In the genomic region with DNA sequence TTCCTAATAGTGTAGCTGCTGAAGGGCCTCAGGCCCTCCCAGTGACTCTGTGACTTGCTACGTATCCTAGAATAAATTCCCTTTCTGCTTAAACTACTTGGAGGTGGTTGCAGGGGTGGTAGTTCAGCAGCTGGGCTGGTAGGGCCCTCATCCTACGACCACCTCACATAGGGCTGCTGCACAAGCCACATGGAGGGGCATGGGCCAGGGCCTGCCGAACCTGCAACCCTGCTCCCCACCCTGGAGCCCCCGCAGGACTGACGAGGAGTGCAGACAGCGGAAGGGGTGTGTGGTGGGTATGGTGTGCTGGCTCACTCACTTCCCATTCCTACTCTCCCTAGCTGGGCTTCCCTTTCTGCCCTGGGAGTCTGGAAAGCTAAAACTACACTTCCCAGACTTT, we compare ENCODE assay signal across 21 cellular contexts. TPM values are rescaled to one million over a fixed set of nuclear protein-coding genes. Genes with fewer than 3 reads are reported as not detected.
"Had no signal": no experiment of that assay in that cellular context is flagged by ENCODE, and none has a peak within 500 bp of the region (broad histone marks: within the 10 kb centered on the region; RNA-seq: fewer than 3 reads in every experiment).

No MANE protein-coding gene starts in this region.

- H3K36me3 ChIP-seq: MG63, SJSA1 had no signal

- H3K27ac ChIP-seq: HL-60, SJSA1, SK-N-MC had no signal

- H3K4me3 ChIP-seq: MG63, SJSA1, SK-N-MC had no signal

- H3K36me3 Mint-ChIP-seq: IgD-negative memory B cell had no signal

- H3K27me3 ChIP-seq: MG63, SJSA1 had no signal

- DNase-seq: KBM-7, MG63, NCI-H1092 treated with DMSO at 0.1 percent for 48 hours, NCI-H1436, NCI-H187, NCI-H2029, NCI-H2081 treated with DMSO at 0.1 percent for 48 hours, NCI-H2171, NCI-H226, NCI-H446, NCI-H510A, NCI-H524 treated with DMSO at 0.1 percent for 48 hours, NCI-H774, OCI-M1, Right ventricle myocardium superior, SIG-M5 had no signal

- H3K9me3 ChIP-seq: MG63, SJSA1 had no signal

- H3K9me3 Mint-ChIP-seq: IgD-negative memory B cell had no signal

- H3K4me1 ChIP-seq: SJSA1 had no signal

RNA-seq across cellular contexts. Expression of a gene that starts 56.2 kb away (rescaled TPM):
- total RNA-seq: LHCN-M2, Right ventricle myocardium superior, SJSA1 had no signal
